1 cellular context compared by ENCODE assay signal in genomic region chr9:137198748-137199276, GRCh38.
TF ChIP-seq lines count a peak whose summit lies in the region.

No MANE protein-coding gene starts in this region.

TF ChIP-seq in HEK293, 187 proteins besides CTCF, POLR2A, EP300 and RAD21 (continued from another document):
- TF ChIP-seq INSM2 (tag by site-specific recombination; IDR thresholded peaks at IDR 0.05): no peak
- TF ChIP-seq, protein P1, sequence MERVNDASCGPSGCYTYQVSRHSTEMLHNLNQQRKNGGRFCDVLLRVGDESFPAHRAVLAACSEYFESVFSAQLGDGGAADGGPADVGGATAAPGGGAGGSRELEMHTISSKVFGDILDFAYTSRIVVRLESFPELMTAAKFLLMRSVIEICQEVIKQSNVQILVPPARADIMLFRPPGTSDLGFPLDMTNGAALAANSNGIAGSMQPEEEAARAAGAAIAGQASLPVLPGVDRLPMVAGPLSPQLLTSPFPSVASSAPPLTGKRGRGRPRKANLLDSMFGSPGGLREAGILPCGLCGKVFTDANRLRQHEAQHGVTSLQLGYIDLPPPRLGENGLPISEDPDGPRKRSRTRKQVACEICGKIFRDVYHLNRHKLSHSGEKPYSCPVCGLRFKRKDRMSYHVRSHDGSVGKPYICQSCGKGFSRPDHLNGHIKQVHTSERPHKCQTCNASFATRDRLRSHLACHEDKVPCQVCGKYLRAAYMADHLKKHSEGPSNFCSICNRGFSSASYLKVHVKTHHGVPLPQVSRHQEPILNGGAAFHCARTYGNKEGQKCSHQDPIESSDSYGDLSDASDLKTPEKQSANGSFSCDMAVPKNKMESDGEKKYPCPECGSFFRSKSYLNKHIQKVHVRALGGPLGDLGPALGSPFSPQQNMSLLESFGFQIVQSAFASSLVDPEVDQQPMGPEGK (tag by site-specific recombination; IDR thresholded peaks at IDR 0.05): 0 out of 2 replicates have a peak, but pooled peaks have one; percentile 7
- TF ChIP-seq, protein P2, sequence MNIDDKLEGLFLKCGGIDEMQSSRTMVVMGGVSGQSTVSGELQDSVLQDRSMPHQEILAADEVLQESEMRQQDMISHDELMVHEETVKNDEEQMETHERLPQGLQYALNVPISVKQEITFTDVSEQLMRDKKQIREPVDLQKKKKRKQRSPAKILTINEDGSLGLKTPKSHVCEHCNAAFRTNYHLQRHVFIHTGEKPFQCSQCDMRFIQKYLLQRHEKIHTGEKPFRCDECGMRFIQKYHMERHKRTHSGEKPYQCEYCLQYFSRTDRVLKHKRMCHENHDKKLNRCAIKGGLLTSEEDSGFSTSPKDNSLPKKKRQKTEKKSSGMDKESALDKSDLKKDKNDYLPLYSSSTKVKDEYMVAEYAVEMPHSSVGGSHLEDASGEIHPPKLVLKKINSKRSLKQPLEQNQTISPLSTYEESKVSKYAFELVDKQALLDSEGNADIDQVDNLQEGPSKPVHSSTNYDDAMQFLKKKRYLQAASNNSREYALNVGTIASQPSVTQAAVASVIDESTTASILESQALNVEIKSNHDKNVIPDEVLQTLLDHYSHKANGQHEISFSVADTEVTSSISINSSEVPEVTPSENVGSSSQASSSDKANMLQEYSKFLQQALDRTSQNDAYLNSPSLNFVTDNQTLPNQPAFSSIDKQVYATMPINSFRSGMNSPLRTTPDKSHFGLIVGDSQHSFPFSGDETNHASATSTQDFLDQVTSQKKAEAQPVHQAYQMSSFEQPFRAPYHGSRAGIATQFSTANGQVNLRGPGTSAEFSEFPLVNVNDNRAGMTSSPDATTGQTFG (tag by site-specific recombination; IDR thresholded peaks at IDR 0.05; ENCODE audit: borderline replicate concordance): no peak
- TF ChIP-seq ZNF664 (tag by site-specific recombination; IDR thresholded peaks at IDR 0.05): no peak
- TF ChIP-seq, protein P3, sequence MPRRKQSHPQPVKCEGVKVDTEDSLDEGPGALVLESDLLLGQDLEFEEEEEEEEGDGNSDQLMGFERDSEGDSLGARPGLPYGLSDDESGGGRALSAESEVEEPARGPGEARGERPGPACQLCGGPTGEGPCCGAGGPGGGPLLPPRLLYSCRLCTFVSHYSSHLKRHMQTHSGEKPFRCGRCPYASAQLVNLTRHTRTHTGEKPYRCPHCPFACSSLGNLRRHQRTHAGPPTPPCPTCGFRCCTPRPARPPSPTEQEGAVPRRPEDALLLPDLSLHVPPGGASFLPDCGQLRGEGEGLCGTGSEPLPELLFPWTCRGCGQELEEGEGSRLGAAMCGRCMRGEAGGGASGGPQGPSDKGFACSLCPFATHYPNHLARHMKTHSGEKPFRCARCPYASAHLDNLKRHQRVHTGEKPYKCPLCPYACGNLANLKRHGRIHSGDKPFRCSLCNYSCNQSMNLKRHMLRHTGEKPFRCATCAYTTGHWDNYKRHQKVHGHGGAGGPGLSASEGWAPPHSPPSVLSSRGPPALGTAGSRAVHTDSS (tag by site-specific recombination; IDR thresholded peaks at IDR 0.05): 0 out of 2 replicates have a peak, but pooled peaks have one; percentile 15
- peak; percentile 99 for TF ChIP-seq ZIC2 (tag by site-specific recombination; IDR thresholded peaks at IDR 0.05)
